In genomic region chr15:42024303-42024702, GRCh38 we compare ENCODE assay signal across 23 cellular contexts. TPM values are rescaled to one million over a fixed set of nuclear protein-coding genes. Genes with fewer than 3 reads are reported as not detected.
A peak's percentile ranks its signal among the peaks of the same experiment; 100 is the strongest.
DNase-seq lines count a peak whose midpoint lies in the region; ATAC-seq and TF ChIP-seq lines count a peak whose summit lies in the region.
"Had no signal": no experiment of that assay in that cellular context is flagged by ENCODE, and none has a peak within 500 bp of the region (broad histone marks: within the 10 kb centered on the region; RNA-seq: fewer than 3 reads in every experiment).

No MANE protein-coding gene starts in this region.

- H3K27ac Mint-ChIP-seq in MCF 10A (ENCODE audit: low read depth, unreplicated experiment) = peak overlapping the region; percentile 68

- POLR2A ChIA-PET in MCF 10A (lab: Yijun Ruan, JAX) = interaction anchor here (1.5 kb wide), 1 partner anchor 12 kb away, joined by 3 read pairs; no protein-coding TSS in a partner anchor

- intact Hi-C loops in MCF 10A (cut with micrococcal nuclease) (no loop called here), breast epithelium (cut with DNase I; ENCODE audit: low total_unique reads) (no loop called here), upper lobe of right lung (cut with DNase I) (no loop called here), right lobe of liver (cut with DNase I) (no loop called here)

- H3K36me3 Mint-ChIP-seq in MCF 10A (ENCODE audit: insufficient read depth, unreplicated experiment) = no peaks in the 10 kb centered on the region
- H3K36me3 Mint-ChIP-seq: CD8-positive, alpha-beta memory T cell had no signal

- H3K4me3 Mint-ChIP-seq in MCF 10A (ENCODE audit: unreplicated experiment) = no peak overlapping the region
- H3K4me3 Mint-ChIP-seq: CD8-positive, alpha-beta memory T cell had no signal

- no peak overlapping the region for H3K27ac ChIP-seq in breast epithelium
- peak overlapping the region; percentile 57 for H3K27ac ChIP-seq in epithelial cell of prostate
- peak overlapping the region; percentile 51 for H3K27ac ChIP-seq in parathyroid adenoma
- peak overlapping the region; percentile 71 for H3K27ac ChIP-seq in upper lobe of right lung
- H3K27ac ChIP-seq in right lobe of liver = no peak overlapping the region
- H3K27ac ChIP-seq: KMS-11, SJSA1 had no signal

- H3K27me3 ChIP-seq in breast epithelium (peaks cover 0 to 2% of the 10 kb centered on the region in 2 donors), parathyroid adenoma (ENCODE audit: control insufficient read depth, insufficient read depth, low read length) (no peaks in the 10 kb centered on the region), upper lobe of right lung (no peaks in the 10 kb centered on the region), right lobe of liver (no peaks in the 10 kb centered on the region)

- no peaks in the 10 kb centered on the region for H3K9me3 Mint-ChIP-seq in MCF 10A (ENCODE audit: unreplicated experiment)
- H3K9me3 Mint-ChIP-seq: CD8-positive, alpha-beta memory T cell had no signal

- peak; percentile 92 for ATAC-seq in upper lobe of right lung
- no peak for ATAC-seq in HG02938 (IDR thresholded peaks at IDR 0.05; ENCODE audit: unreplicated experiment)
- ATAC-seq in GM21423 (IDR thresholded peaks at IDR 0.05; ENCODE audit: unreplicated experiment) = no peak
- no peak for ATAC-seq in right lobe of liver
- ATAC-seq: Right ventricle myocardium inferior had no signal

- H3K9me3 ChIP-seq in breast epithelium (no peaks in the 10 kb centered on the region), parathyroid adenoma (ENCODE audit: control insufficient read depth, low read length) (no peaks in the 10 kb centered on the region), upper lobe of right lung (no peaks in the 10 kb centered on the region), right lobe of liver (no peaks in the 10 kb centered on the region)
- H3K9me3 ChIP-seq: SJSA1 had no signal

- TF ChIP-seq POLR2A in breast epithelium (IDR thresholded peaks at IDR 0.05) (no peak), right lobe of liver (IDR thresholded peaks at IDR 0.05) (no peak)

- DNase-seq in MCF 10A (ENCODE audit: unreplicated experiment) = peak; percentile 69
- DNase-seq in breast epithelium (ENCODE audit: low spot score in 2 of 2) = no peak
- DNase-seq in epithelial cell of prostate (ENCODE audit: low read depth, low spot score) = no peak
- peak; percentile 89 for DNase-seq in upper lobe of right lung
- no peak for DNase-seq in right lobe of liver
- DNase-seq: AML-193; C1 segment of cervical spinal cord; CD8-positive, alpha-beta memory T cell; NCI-H1417; NCI-H187 treated with DMSO at 0.1 percent for 48 hours; NCI-H226; NCI-H510A treated with DMSO at 0.1 percent for 48 hours; NCI-H748 treated with DMSO at 0.1 percent for 48 hours had no signal

- H3K4me2 ChIP-seq in parathyroid adenoma (ENCODE audit: low read length) = no peak overlapping the region
- H3K4me2 ChIP-seq: KMS-11 had no signal

- H3K36me3 ChIP-seq in breast epithelium (no peaks in the 10 kb centered on the region), parathyroid adenoma (ENCODE audit: control insufficient read depth, insufficient read depth, low read length) (no peaks in the 10 kb centered on the region), upper lobe of right lung (no peaks in the 10 kb centered on the region), right lobe of liver (no peaks in the 10 kb centered on the region)
- H3K36me3 ChIP-seq: SJSA1 had no signal

- H3K79me2 ChIP-seq in parathyroid adenoma = no peaks in the 10 kb centered on the region

- peaks cover 15% of the 10 kb centered on the region for H3K4me1 Mint-ChIP-seq in MCF 10A (ENCODE audit: insufficient read depth, unreplicated experiment)
- H3K4me1 Mint-ChIP-seq: CD8-positive, alpha-beta memory T cell had no signal

- TF ChIP-seq CTCF in MCF 10A (IDR thresholded peaks at IDR 0.05; ENCODE audit: unreplicated experiment) (no peak), breast epithelium (IDR thresholded peaks at IDR 0.05) (no peak), parathyroid adenoma (IDR thresholded peaks at IDR 0.05) (no peak), upper lobe of right lung (IDR thresholded peaks at IDR 0.05) (no peak), right lobe of liver (IDR thresholded peaks at IDR 0.05) (no peak)

- H3K4me1 ChIP-seq in breast epithelium = no peaks in the 10 kb centered on the region
- peaks cover 3% of the 10 kb centered on the region for H3K4me1 ChIP-seq in parathyroid adenoma
- no peaks in the 10 kb centered on the region for H3K4me1 ChIP-seq in upper lobe of right lung
- no peaks in the 10 kb centered on the region for H3K4me1 ChIP-seq in right lobe of liver
- H3K4me1 ChIP-seq: SJSA1 had no signal

- no TSS peak for BruUV-seq in MCF 10A (replicated peaks; lab: Mats Ljungman, UMichigan)

- H2AFZ ChIP-seq in parathyroid adenoma = peak overlapping the region; percentile 50

- H3K9ac ChIP-seq in parathyroid adenoma = no peak overlapping the region
- H3K9ac ChIP-seq: KMS-11 had no signal

- H3K4me3 ChIP-seq in breast epithelium = no peak overlapping the region
- no peak overlapping the region for H3K4me3 ChIP-seq in parathyroid adenoma (ENCODE audit: low read depth, low read length)
- no peak overlapping the region for H3K4me3 ChIP-seq in upper lobe of right lung
- H3K4me3 ChIP-seq in right lobe of liver = no peak overlapping the region
- H3K4me3 ChIP-seq: SJSA1 had no signal

- no CpG with 5 or more reads among the region's 4 CpGs for WGBS in right lobe of liver (ENCODE audit: insufficient coverage, low coverage, low lambda C conversion rate, missing lambda C conversion rate)

- no peaks in the 10 kb centered on the region for H3K27me3 Mint-ChIP-seq in MCF 10A (ENCODE audit: insufficient read depth, unreplicated experiment)

- CTCF ChIA-PET in MCF 10A (lab: Yijun Ruan, JAX) = no interaction called here

RNA-seq across cellular contexts. Expression of gene PLA2G4E, which starts 3.5 kb away (rescaled TPM):
- total RNA-seq in MCF 10A (2022) (0.07 and 0.12 TPM in 2 replicates), breast epithelium (not detected), upper lobe of right lung (1.5 TPM), right lobe of liver (not detected)
- total RNA-seq: A172; CD8-positive, alpha-beta memory T cell; Daoy; H1; OCI-LY7; SJSA1 had no signal

RNA-seq across cellular contexts. Expression of gene EHD4, which starts 51.9 kb away (rescaled TPM):
- total RNA-seq in MCF 10A (2022) = 24.2 and 27.1 TPM in 2 replicates
- total RNA-seq in breast epithelium = 10 to 100 TPM; 30.2 to 30.5 (median 30.4) TPM
- total RNA-seq in upper lobe of right lung = 39.5 TPM
- 10 to 100 TPM in 3 of 6 experiments, 1 to 10 TPM in 3; 4.7 to 21.5 (median 11.1) TPM for total RNA-seq in right lobe of liver

Comparison
In these comparisons a context has a peak if more than half of its experiments do, and no peak if none do; other contexts are left out.
1. DNase-seq: peak in MCF 10A (single experiment) and upper lobe of right lung (single experiment); none in breast epithelium (0 of 2), epithelial cell of prostate (single experiment) and right lobe of liver (0 of 3).
2. H3K27ac ChIP-seq: peak in epithelial cell of prostate (single experiment), parathyroid adenoma (single experiment) and upper lobe of right lung (single experiment); none in breast epithelium (0 of 2) and right lobe of liver (0 of 3).